ENCODE assay signal across 1 cellular context in genomic region chr12:121893901-121894540, GRCh38.
A peak's percentile ranks its signal among the peaks of the same experiment; 100 is the strongest.
TF ChIP-seq lines count a peak whose summit lies in the region.

No MANE protein-coding gene starts in this region.

TF ChIP-seq in IMR-90, 13 proteins besides CTCF, POLR2A, EP300 and RAD21:
- TF ChIP-seq CHD1 (IDR thresholded peaks at IDR 0.05; ENCODE audit: low read depth, low read length) (no peak), BHLHE40 (IDR thresholded peaks at IDR 0.05; ENCODE audit: low read depth, low read length) (no peak), SMC3 (IDR thresholded peaks at IDR 0.05; ENCODE audit: low read depth, low read length) (no peak), ELK1 (IDR thresholded peaks at IDR 0.05; ENCODE audit: borderline replicate concordance, low read depth, low read length) (no peak), USF2 (IDR thresholded peaks at IDR 0.05; ENCODE audit: low read depth, low read length) (peak; percentile 89), CEBPB (IDR thresholded peaks at IDR 0.05; ENCODE audit: low read depth, low read length) (no peak), RFX5 (IDR thresholded peaks at IDR 0.05; ENCODE audit: low read depth, low read length) (no peak), MAFK (IDR thresholded peaks at IDR 0.05; ENCODE audit: low read depth, low read length) (no peak), MAZ (IDR thresholded peaks at IDR 0.05; ENCODE audit: borderline replicate concordance, low read depth, low read length) (no peak), FOS (IDR thresholded peaks at IDR 0.05; ENCODE audit: low read depth, low read length) (peak; percentile 44; the same call in 1 of the 2 replicates), NFE2L2 (IDR thresholded peaks at IDR 0.05; ENCODE audit: low read depth, low read length) (no peak), MXI1 (IDR thresholded peaks at IDR 0.05; ENCODE audit: borderline replicate concordance, low read depth, low read length) (0 out of 2 replicates have a peak, but pooled peaks have one; percentile 16), RCOR1 (IDR thresholded peaks at IDR 0.05; ENCODE audit: insufficient replicate concordance, low read length) (no peak)
